Comparison of ENCODE assay signal across 8 cellular contexts in genomic region chr2:222797308-222797707, GRCh38.
DNase-seq lines count a peak whose midpoint lies in the region; ATAC-seq, FAIRE-seq and TF ChIP-seq lines count a peak whose summit lies in the region.

No MANE protein-coding gene starts in this region.

- no peaks in the 10 kb centered on the region for H3K27me3 ChIP-seq in adipocyte (replicated peaks; ENCODE audit: control insufficient read depth, insufficient read depth, low read length)
- H3K27me3 ChIP-seq in right lobe of liver: no peaks in the 10 kb centered on the region

- TF ChIP-seq CTCF in right lobe of liver (IDR thresholded peaks at IDR 0.05): peak; percentile 28 to 42 (median 38)

- intact Hi-C loops in right lobe of liver (cut with DNase I): loop anchor here in 1 of 2 donors (10.0 kb wide), 1 partner anchor 67 kb away; the partner anchor contains the start of gene ACSL3

- no peak overlapping the region for H3K4me3 ChIP-seq in adipocyte (ENCODE audit: low read length)
- no peak overlapping the region for H3K4me3 ChIP-seq in right lobe of liver

- no peak for FAIRE-seq in HTR-8/SVneo (lab: Jason Lieb, UNC)

- H3K27ac ChIP-seq in right lobe of liver: peak overlapping the region in 2 of 3 donors; percentile 16 to 79

- no peak for TF ChIP-seq POLR2A in right lobe of liver (IDR thresholded peaks at IDR 0.05)

- H3K36me3 ChIP-seq in adipocyte (ENCODE audit: control insufficient read depth, insufficient read depth, low read length, severe bottlenecking) (no peaks in the 10 kb centered on the region), right lobe of liver (no peaks in the 10 kb centered on the region)

- ATAC-seq in right lobe of liver (peak in 1 of 4 donors; percentile 14), HG03025 (IDR thresholded peaks at IDR 0.05; ENCODE audit: low FRiP score, unreplicated experiment) (no peak), GM19467 (IDR thresholded peaks at IDR 0.05; ENCODE audit: unreplicated experiment) (no peak), GM19395 (IDR thresholded peaks at IDR 0.05; ENCODE audit: unreplicated experiment) (no peak)

- H3K9ac ChIP-seq in adipocyte (ENCODE audit: low read length): peak overlapping the region; percentile 9

- WGBS in right lobe of liver (ENCODE audit: insufficient coverage, low coverage, low lambda C conversion rate, missing lambda C conversion rate): 2% methylated on average over 2 of the region's 2 CpGs

- DNase-seq in EL (peak; percentile 54), HTR-8/SVneo (ENCODE audit: insufficient read length, low spot score) (peak; percentile 44), adipocyte (ENCODE audit: low read depth) (peak; percentile 62), right lobe of liver (no peak), NCI-H526 treated with DMSO at 0.1 percent for 48 hours (lab: John Stamatoyannopoulos, UW) (no peak)

- H3K9me3 ChIP-seq in adipocyte (ENCODE audit: control insufficient read depth, low read length) (no peaks in the 10 kb centered on the region), right lobe of liver (no peaks in the 10 kb centered on the region)

- peaks cover 24% of the 10 kb centered on the region for H3K4me1 ChIP-seq in adipocyte (ENCODE audit: control insufficient read depth, insufficient read depth, low read length)
- H3K4me1 ChIP-seq in right lobe of liver: peaks cover 0 to 32% (median 16%) of the 10 kb centered on the region in 4 donors

Comparison
In these comparisons a context has a peak if more than half of its experiments do, and no peak if none do; other contexts are left out.
1. DNase-seq: peak in EL (single experiment), HTR-8/SVneo (single experiment) and adipocyte (single experiment); none in right lobe of liver (0 of 3) and NCI-H526 treated with DMSO at 0.1 percent for 48 hours (single experiment).